17 cellular contexts compared by ENCODE assay signal in genomic region chr4:84279678-84280077, GRCh38.
DNase-seq lines count a peak whose midpoint lies in the region; TF ChIP-seq lines count a peak whose summit lies in the region.
"Had no signal": no experiment of that assay in that cellular context is flagged by ENCODE, and none has a peak within 500 bp of the region (broad histone marks: within the 10 kb centered on the region; RNA-seq: fewer than 3 reads in every experiment).

No MANE protein-coding gene starts in this region.

- H3K36me3 Mint-ChIP-seq in osteocyte (ENCODE audit: unreplicated experiment) = no peaks in the 10 kb centered on the region
- H3K36me3 Mint-ChIP-seq in endothelial cell (ENCODE audit: low read depth, unreplicated experiment) = no peaks in the 10 kb centered on the region
- H3K36me3 Mint-ChIP-seq: stimulated activated memory B cell treated with anti-CD40 and anti-IgM and Interleukin-4, amounts not matched to agents 10 μg/mL and 1 μg/mL and 100 μg/mL, for 72 hours had no signal

- H3K4me3 Mint-ChIP-seq in osteocyte (ENCODE audit: unreplicated experiment) = no peak overlapping the region
- H3K4me3 Mint-ChIP-seq in endothelial cell (ENCODE audit: unreplicated experiment) = no peak overlapping the region
- H3K4me3 Mint-ChIP-seq: activated naive CD8-positive, alpha-beta T cell treated with anti-CD3 and anti-CD28 coated beads, Interleukin-2, amount 50 U/mL, for 24 hours; B cell; stimulated activated memory B cell treated with anti-CD40 and anti-IgM and Interleukin-4, amounts not matched to agents 10 μg/mL and 1 μg/mL and 100 μg/mL, for 72 hours had no signal

- peak; percentile 5 for DNase-seq in Daoy (ENCODE audit: low read depth)
- peak; percentile 49 for DNase-seq in NCI-H460 (ENCODE audit: extremely low read depth, low read depth)
- DNase-seq in dedifferentiated amniotic fluid mesenchymal stem cell (ENCODE audit: extremely low spot score) = peak; percentile 47
- DNase-seq in renal cortical epithelial cell (ENCODE audit: low read depth) = peak; percentile 25
- no peak for DNase-seq in osteocyte (ENCODE audit: extremely low spot score, unreplicated experiment)
- DNase-seq in Ammon's horn (ENCODE audit: low spot score) = no peak
- DNase-seq in endothelial cell (ENCODE audit: low spot score) = no peak
- DNase-seq in activated CD8-positive, alpha-beta memory T cell treated with anti-CD3 and anti-CD28 coated beads, Interleukin-2, amount 50 U/mL, for 4 hours = no peak
- DNase-seq: activated naive CD8-positive, alpha-beta T cell treated with anti-CD3 and anti-CD28 coated beads, Interleukin-2, amount 50 U/mL, for 24 hours; caudate nucleus; esophagus squamous epithelium; NCI-H1694; NCI-H2227 treated with DMSO at 0.1 percent for 48 hours; T1000 had no signal

- no peaks in the 10 kb centered on the region for H3K4me1 Mint-ChIP-seq in osteocyte (ENCODE audit: unreplicated experiment)
- H3K4me1 Mint-ChIP-seq in endothelial cell (ENCODE audit: unreplicated experiment) = no peaks in the 10 kb centered on the region
- H3K4me1 Mint-ChIP-seq: activated naive CD8-positive, alpha-beta T cell treated with anti-CD3 and anti-CD28 coated beads, Interleukin-2, amount 50 U/mL, for 24 hours; B cell; stimulated activated memory B cell treated with anti-CD40 and anti-IgM and Interleukin-4, amounts not matched to agents 10 μg/mL and 1 μg/mL and 100 μg/mL, for 72 hours had no signal

- H3K27ac Mint-ChIP-seq in osteocyte (ENCODE audit: unreplicated experiment) = no peak overlapping the region
- no peak overlapping the region for H3K27ac Mint-ChIP-seq in endothelial cell (ENCODE audit: unreplicated experiment)
- H3K27ac Mint-ChIP-seq: activated naive CD8-positive, alpha-beta T cell treated with anti-CD3 and anti-CD28 coated beads, Interleukin-2, amount 50 U/mL, for 24 hours; activated T-helper 2 cell treated with anti-CD3 and anti-CD28 coated beads, Interferon-gamma antibody, Interleukin-2, Interleukin-4, amounts not matched to agents 10 μg/mL and 5 μg/mL and 100 μg/mL, durations not matched to agents 14 hours and 24 hours and 36 hours; B cell; stimulated activated memory B cell treated with anti-CD40 and anti-IgM and Interleukin-4, amounts not matched to agents 10 μg/mL and 1 μg/mL and 100 μg/mL, for 72 hours had no signal

- TF ChIP-seq CTCF in osteocyte (IDR thresholded peaks at IDR 0.05) (no peak), endothelial cell (IDR thresholded peaks at IDR 0.05; ENCODE audit: unreplicated experiment) (no peak)

- no peaks in the 10 kb centered on the region for H3K27me3 Mint-ChIP-seq in osteocyte (ENCODE audit: unreplicated experiment)
- no peaks in the 10 kb centered on the region for H3K27me3 Mint-ChIP-seq in endothelial cell (ENCODE audit: unreplicated experiment)
- H3K27me3 Mint-ChIP-seq: B cell; stimulated activated memory B cell treated with anti-CD40 and anti-IgM and Interleukin-4, amounts not matched to agents 10 μg/mL and 1 μg/mL and 100 μg/mL, for 72 hours had no signal

- H3K9me3 Mint-ChIP-seq in osteocyte (ENCODE audit: unreplicated experiment) = no peaks in the 10 kb centered on the region
- H3K9me3 Mint-ChIP-seq in endothelial cell (ENCODE audit: unreplicated experiment) = no peaks in the 10 kb centered on the region
- H3K9me3 Mint-ChIP-seq: activated naive CD8-positive, alpha-beta T cell treated with anti-CD3 and anti-CD28 coated beads, Interleukin-2, amount 50 U/mL, for 24 hours; activated T-helper 2 cell treated with anti-CD3 and anti-CD28 coated beads, Interferon-gamma antibody, Interleukin-2, Interleukin-4, amounts not matched to agents 10 μg/mL and 5 μg/mL and 100 μg/mL, durations not matched to agents 14 hours and 24 hours and 36 hours; stimulated activated memory B cell treated with anti-CD40 and anti-IgM and Interleukin-4, amounts not matched to agents 10 μg/mL and 1 μg/mL and 100 μg/mL, for 72 hours had no signal

Comparison
In these comparisons a context has a peak if more than half of its experiments do, and no peak if none do; other contexts are left out.
1. DNase-seq: peak in Daoy (single experiment), NCI-H460 (single experiment), dedifferentiated amniotic fluid mesenchymal stem cell (single experiment) and renal cortical epithelial cell (single experiment); none in osteocyte (single experiment), Ammon's horn (single experiment), endothelial cell (single experiment) and activated CD8-positive, alpha-beta memory T cell treated with anti-CD3 and anti-CD28 coated beads, Interleukin-2, amount 50 U/mL, for 4 hours (single experiment).